ENCODE assay signal across 8 cellular contexts in genomic region chr20:31662372-31662854, GRCh38. TPM values are rescaled to one million over a fixed set of nuclear protein-coding genes. Genes with fewer than 3 reads are reported as not detected.
A peak's percentile ranks its signal among the peaks of the same experiment; 100 is the strongest.
DNase-seq lines count a peak whose midpoint lies in the region; ATAC-seq, FAIRE-seq and TF ChIP-seq lines count a peak whose summit lies in the region.

No MANE protein-coding gene starts in this region.

- H3K27me3 ChIP-seq in heart right ventricle (no peaks in the 10 kb centered on the region), astrocyte (ENCODE audit: insufficient read depth, low read length) (no peaks in the 10 kb centered on the region), mucosa of rectum (ENCODE audit: control insufficient read depth in 2 of 2, insufficient read depth in 2 of 2, low read length in 2 of 2) (no peaks in the 10 kb centered on the region), uterus (no peaks in the 10 kb centered on the region)

- WGBS in heart right ventricle, 2 donors = 64 to 66% methylated on average over 6 of the region's 6 CpGs

- peak overlapping the region; percentile 68 for H3K9ac ChIP-seq in astrocyte (ENCODE audit: low read length)
- peak overlapping the region; percentile 54 to 73 for H3K9ac ChIP-seq in mucosa of rectum (ENCODE audit: low read depth in 1 of 2, low read length in 2 of 2)

- no peaks in the 10 kb centered on the region for H3K9me3 Mint-ChIP-seq in astrocyte (ENCODE audit: unreplicated experiment)

- peaks cover 21% of the 10 kb centered on the region for H3K79me2 ChIP-seq in astrocyte (ENCODE audit: insufficient read depth, low read length)

- H3K9me3 ChIP-seq in heart right ventricle = no peaks in the 10 kb centered on the region
- H3K9me3 ChIP-seq in astrocyte (ENCODE audit: insufficient read depth, low read depth, low read length) = no peaks in the 10 kb centered on the region
- no peaks in the 10 kb centered on the region for H3K9me3 ChIP-seq in mucosa of rectum (ENCODE audit: control insufficient read depth in 2 of 2, low read length in 2 of 2)
- no peaks in the 10 kb centered on the region for H3K9me3 ChIP-seq in uterus

- intact Hi-C loops in heart right ventricle (cut with DNase I) = no loop called here
- intact Hi-C loops in cardiac septum (cut with DNase I) = loop anchor here (10.0 kb wide), 1 partner anchor 172 kb away; no protein-coding TSS in a partner anchor
- intact Hi-C loops in uterus (cut with DNase I; ENCODE audit: low total_unique reads) = no loop called here

- H2AFZ ChIP-seq in astrocyte (ENCODE audit: low read depth, low read length) = no peak overlapping the region

- H3K27ac Mint-ChIP-seq in astrocyte (ENCODE audit: unreplicated experiment) = peak overlapping the region; percentile 85

- H3K36me3 ChIP-seq in heart right ventricle = peaks cover 0 to 31% (median 9%) of the 10 kb centered on the region in 9 donors
- peaks cover 14% of the 10 kb centered on the region for H3K36me3 ChIP-seq in astrocyte (ENCODE audit: insufficient read depth, low read length)
- H3K36me3 ChIP-seq in mucosa of rectum (ENCODE audit: control insufficient read depth in 2 of 2, insufficient read depth in 2 of 2, low read length in 2 of 2) = peaks cover 15 to 17% of the 10 kb centered on the region in 2 donors
- no peaks in the 10 kb centered on the region for H3K36me3 ChIP-seq in uterus

- TF ChIP-seq CTCF in heart right ventricle (IDR thresholded peaks at IDR 0.05) = no peak
- no peak for TF ChIP-seq CTCF in astrocyte (IDR thresholded peaks at IDR 0.05; ENCODE audit: insufficient read depth, low read depth, low read length)
- no peak for TF ChIP-seq CTCF in uterus (IDR thresholded peaks at IDR 0.05)

- H3K4me3 ChIP-seq in heart right ventricle = peak overlapping the region in 3 of 10 donors; percentile 45 to 56 (median 48)
- no peak overlapping the region for H3K4me3 ChIP-seq in astrocyte (ENCODE audit: insufficient read depth, low read depth, low read length)
- peak overlapping the region in 1 of 2 donors; percentile 70 for H3K4me3 ChIP-seq in mucosa of rectum (ENCODE audit: low read length in 2 of 2)
- no peak overlapping the region for H3K4me3 ChIP-seq in uterus

- no peak for FAIRE-seq in astrocyte (lab: Jason Lieb, UNC)

- peaks cover 19% of the 10 kb centered on the region for H3K4me1 Mint-ChIP-seq in astrocyte (ENCODE audit: low read depth, unreplicated experiment)

- H4K20me1 ChIP-seq in astrocyte (ENCODE audit: insufficient read depth, low read length) = peaks cover 9% of the 10 kb centered on the region

- DNase-seq in heart right ventricle (no peak), cardiac septum (ENCODE audit: low spot score) (no peak), astrocyte (ENCODE audit: low read depth) (no peak), uterus (no peak)
- no peak for DNase-seq in activated CD8-positive, alpha-beta memory T cell treated with anti-CD3 and anti-CD28 coated beads, Interleukin-2, amount 50 U/mL, for 48 hours
- no peak for DNase-seq in activated CD4-positive, alpha-beta T cell treated with anti-CD3 and anti-CD28 coated beads for 48 hours

- peaks cover 16 to 57% (median 49%) of the 10 kb centered on the region in 9 donors for H3K4me1 ChIP-seq in heart right ventricle
- H3K4me1 ChIP-seq in astrocyte (ENCODE audit: insufficient read depth, low read length) = peaks cover 11% of the 10 kb centered on the region
- H3K4me1 ChIP-seq in mucosa of rectum (ENCODE audit: control insufficient read depth in 2 of 2, insufficient read depth in 2 of 2, low read length in 2 of 2) = peaks cover 49 to 55% of the 10 kb centered on the region in 2 donors
- peaks cover 0 to 4% of the 10 kb centered on the region in 2 donors for H3K4me1 ChIP-seq in uterus

- peak overlapping the region; percentile 85 for H3K4me2 ChIP-seq in astrocyte (ENCODE audit: low read length)

- peaks cover 17% of the 10 kb centered on the region for H3K36me3 Mint-ChIP-seq in astrocyte (ENCODE audit: low read depth, unreplicated experiment)

- H3K27ac ChIP-seq in heart right ventricle (peak overlapping the region; percentile 21 to 80 (median 76)), astrocyte (ENCODE audit: low read depth, low read length) (no peak overlapping the region), mucosa of rectum (ENCODE audit: low read depth in 2 of 2, low read length in 2 of 2) (peak overlapping the region; percentile 61 to 73), uterus (peak overlapping the region; percentile 64 to 79)

- H3K27me3 Mint-ChIP-seq in astrocyte (ENCODE audit: low read depth, unreplicated experiment) = no peaks in the 10 kb centered on the region

- H3K4me3 Mint-ChIP-seq in astrocyte (ENCODE audit: unreplicated experiment) = peak overlapping the region; percentile 76

- no peak for TF ChIP-seq POLR2A in uterus (IDR thresholded peaks at IDR 0.05)

- ATAC-seq in heart right ventricle = no peak
- ATAC-seq in HG02571 (IDR thresholded peaks at IDR 0.05; ENCODE audit: unreplicated experiment) = no peak

RNA-seq across cellular contexts. Expression of gene COX4I2, which starts 24.7 kb away (rescaled TPM):
- total RNA-seq in heart right ventricle (10 to 100 TPM in 3 of 10 donors, 1 to 10 TPM in 7; 3.8 to 20.1 (median 7.5) TPM), cardiac septum (11.3 TPM), astrocyte (not detected in 2 replicates), uterus (1 to 10 TPM in 2 of 4 donors, not detected in 2; 5.1 to 8.4 TPM)
- 100 to 1,000 TPM in 1 of 2 donors, 10 to 100 TPM in 1; 30.4 to 103 TPM for polyA plus RNA-seq in heart right ventricle

RNA-seq across cellular contexts. Expression of gene ID1, which starts 57.3 kb away (rescaled TPM):
- 100 to 1,000 TPM in 7 of 10 donors, 10 to 100 TPM in 3; 42.8 to 204 (median 109) TPM for total RNA-seq in heart right ventricle
- 100 to 1,000 TPM; 230 to 551 TPM for polyA plus RNA-seq in heart right ventricle
- total RNA-seq in cardiac septum = 163 TPM
- total RNA-seq in astrocyte = 73.7 and 76.7 TPM in 2 replicates
- 100 to 1,000 TPM; 364 to 646 (median 505) TPM for total RNA-seq in uterus
